ENCODE assay signal across 9 cellular contexts in genomic region chr11:76787911-76788596, GRCh38. TPM values are rescaled to one million over a fixed set of nuclear protein-coding genes. Genes with fewer than 3 reads are reported as not detected.
DNase-seq lines count a peak whose midpoint lies in the region; ATAC-seq and TF ChIP-seq lines count a peak whose summit lies in the region.
"Had no signal": no experiment of that assay in that cellular context is flagged by ENCODE, and none has a peak within 500 bp of the region (broad histone marks: within the 10 kb centered on the region; RNA-seq: fewer than 3 reads in every experiment).

No MANE protein-coding gene starts in this region.

- no peaks in the 10 kb centered on the region for H3F3A ChIP-seq in SK-N-SH (replicated peaks; ENCODE audit: insufficient read depth)

- peaks cover 14 to 60% of the 10 kb centered on the region in 2 experiments; a peak in 3 of 4 replicates for H3K4me1 ChIP-seq in SK-N-SH (ENCODE audit: control insufficient read depth in 1 of 2, insufficient read depth in 2 of 2, low read depth in 1 of 2, low read length in 1 of 2)

- TF ChIP-seq CTCF in SK-N-SH (IDR thresholded peaks at IDR 0.05) (no peak), cardiac fibroblast (IDR thresholded peaks at IDR 0.05; ENCODE audit: low read depth, low read length) (no peak), type B pancreatic cell (conservative IDR thresholded peaks at IDR 0.05) (no peak), GM13976 (IDR thresholded peaks at IDR 0.05; ENCODE audit: borderline replicate concordance, control extremely low read depth, extremely low read depth, insufficient read depth, missing control alignments) (no peak)

- in situ Hi-C loops in GM13976 (cut with MboI; ENCODE audit: low sequenced_read_pairs, unreplicated experiment), result no loop called here

- H3K27ac ChIP-seq in SK-N-SH (ENCODE audit: low read depth in 2 of 2, low read length in 1 of 2), result peak overlapping the region in 1 of 2 experiments; percentile 62; a peak in 2 of 4 replicates

- H3K4me3 Mint-ChIP-seq in type B pancreatic cell, result peak overlapping the region; percentile 45
- H3K4me3 Mint-ChIP-seq: naive B cell had no signal

- DNase-seq in SK-N-SH, result peak; percentile 74
- peak; percentile 38 to 65 for DNase-seq in cardiac fibroblast (ENCODE audit: low read depth in 2 of 2)
- DNase-seq in left colon, result peak in 1 of 2 donors; percentile 45
- DNase-seq in type B pancreatic cell (ENCODE audit: extremely low spot score, unreplicated experiment), result no peak
- DNase-seq in GM13976 (ENCODE audit: low spot score), result no peak
- no peak for DNase-seq in cortex of kidney (lab: John Stamatoyannopoulos, UW)
- DNase-seq: naive B cell had no signal

- H3K36me3 ChIP-seq in SK-N-SH (replicated peaks in 1 of 2; ENCODE audit: control insufficient read depth in 1 of 2, insufficient read depth in 2 of 2, low read length in 1 of 2), result no peaks in the 10 kb centered on the region

- intact Hi-C loops in left colon (cut with DNase I, micrococcal nuclease), result no loop called here

- H3K4me3 ChIP-seq in SK-N-SH (ENCODE audit: low read depth in 2 of 2, low read length in 1 of 2) (no peak overlapping the region), cardiac fibroblast (replicated peaks in 1 of 2; ENCODE audit: low read depth in 2 of 2, low read length in 2 of 2) (no peak overlapping the region)

- peaks cover 62% of the 10 kb centered on the region for H3K4me1 Mint-ChIP-seq in type B pancreatic cell (ENCODE audit: unreplicated experiment)

- POLR2A ChIA-PET in SK-N-SH (lab: Yijun Ruan, JAX), result no interaction called here

- no peak overlapping the region for H3K9ac ChIP-seq in SK-N-SH

- peaks cover 5% of the 10 kb centered on the region for H3K9me3 Mint-ChIP-seq in type B pancreatic cell

- WGBS in SK-N-SH (ENCODE audit: low lambda C conversion rate), result 66% methylated on average over 9 of the region's 12 CpGs

- H3K27me3 Mint-ChIP-seq in type B pancreatic cell, result no peaks in the 10 kb centered on the region

- peaks cover 91% of the 10 kb centered on the region for H3K79me2 ChIP-seq in SK-N-SH (ENCODE audit: insufficient read depth)

- H3K36me3 Mint-ChIP-seq in type B pancreatic cell, result peaks cover 21% of the 10 kb centered on the region

- no peaks in the 10 kb centered on the region for H3K9me2 ChIP-seq in SK-N-SH

- peak overlapping the region; percentile 82 for H3K27ac Mint-ChIP-seq in type B pancreatic cell
- H3K27ac Mint-ChIP-seq: naive B cell had no signal

- no peaks in the 10 kb centered on the region for H3K9me3 ChIP-seq in SK-N-SH

- H3K27me3 ChIP-seq in SK-N-SH (ENCODE audit: insufficient read depth), result no peaks in the 10 kb centered on the region

- no peak overlapping the region for H3K4me2 ChIP-seq in SK-N-SH

- H2AFZ ChIP-seq in SK-N-SH (ENCODE audit: low read depth), result no peak overlapping the region

- no peak for TF ChIP-seq RAD21 in SK-N-SH (IDR thresholded peaks at IDR 0.05; ENCODE audit: low read length)

- CTCF ChIA-PET in SK-N-SH (lab: Yijun Ruan, JAX), result interaction anchor here (1.2 to 5.2 kb wide), 6 partner anchors 10 to 258 kb away, joined by 5 to 38 read pairs (median 10); no protein-coding TSS in a partner anchor

- ATAC-seq in SK-N-SH treated with all-trans-retinoic acid at 6 μM for 48 hours, result no peak
- peak; percentile 19 for ATAC-seq in left colon
- no peak for ATAC-seq in HG03097 (IDR thresholded peaks at IDR 0.05; ENCODE audit: low FRiP score, unreplicated experiment)

- H4K20me1 ChIP-seq in SK-N-SH (ENCODE audit: insufficient read depth), result peaks cover 86% of the 10 kb centered on the region

- peak in 1 of 2 experiments; percentile 40; a peak in 1 of 4 replicates for TF ChIP-seq EP300 in SK-N-SH (IDR thresholded peaks at IDR 0.05; ENCODE audit: borderline replicate concordance in 1 of 2, low read depth in 1 of 2, low read length in 1 of 2)

TF ChIP-seq in SK-N-SH, 30 proteins besides CTCF, POLR2A, EP300 and RAD21:
- TF ChIP-seq MXI1 (IDR thresholded peaks at IDR 0.05; ENCODE audit: low read depth, low read length), result peak; percentile 71; the same call in 1 of the 2 replicates
- TF ChIP-seq, protein P1, sequence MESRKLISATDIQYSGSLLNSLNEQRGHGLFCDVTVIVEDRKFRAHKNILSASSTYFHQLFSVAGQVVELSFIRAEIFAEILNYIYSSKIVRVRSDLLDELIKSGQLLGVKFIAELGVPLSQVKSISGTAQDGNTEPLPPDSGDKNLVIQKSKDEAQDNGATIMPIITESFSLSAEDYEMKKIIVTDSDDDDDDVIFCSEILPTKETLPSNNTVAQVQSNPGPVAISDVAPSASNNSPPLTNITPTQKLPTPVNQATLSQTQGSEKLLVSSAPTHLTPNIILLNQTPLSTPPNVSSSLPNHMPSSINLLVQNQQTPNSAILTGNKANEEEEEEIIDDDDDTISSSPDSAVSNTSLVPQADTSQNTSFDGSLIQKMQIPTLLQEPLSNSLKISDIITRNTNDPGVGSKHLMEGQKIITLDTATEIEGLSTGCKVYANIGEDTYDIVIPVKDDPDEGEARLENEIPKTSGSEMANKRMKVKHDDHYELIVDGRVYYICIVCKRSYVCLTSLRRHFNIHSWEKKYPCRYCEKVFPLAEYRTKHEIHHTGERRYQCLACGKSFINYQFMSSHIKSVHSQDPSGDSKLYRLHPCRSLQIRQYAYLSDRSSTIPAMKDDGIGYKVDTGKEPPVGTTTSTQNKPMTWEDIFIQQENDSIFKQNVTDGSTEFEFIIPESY (IDR thresholded peaks at IDR 0.05; ENCODE audit: borderline replicate concordance, low read depth), result no peak

TF ChIP-seq in SK-N-SH treated with all-trans-retinoic acid at 6 μM for 48 hours, 23 proteins besides CTCF, POLR2A, EP300 and RAD21:
- TF ChIP-seq ZNF70 (CRISPR knock-in tag; IDR thresholded peaks at IDR 0.05), result no peak
- TF ChIP-seq BACH2 (CRISPR knock-in tag; IDR thresholded peaks at IDR 0.05; ENCODE audit: borderline replicate concordance), result no peak
- TF ChIP-seq, protein P2, sequence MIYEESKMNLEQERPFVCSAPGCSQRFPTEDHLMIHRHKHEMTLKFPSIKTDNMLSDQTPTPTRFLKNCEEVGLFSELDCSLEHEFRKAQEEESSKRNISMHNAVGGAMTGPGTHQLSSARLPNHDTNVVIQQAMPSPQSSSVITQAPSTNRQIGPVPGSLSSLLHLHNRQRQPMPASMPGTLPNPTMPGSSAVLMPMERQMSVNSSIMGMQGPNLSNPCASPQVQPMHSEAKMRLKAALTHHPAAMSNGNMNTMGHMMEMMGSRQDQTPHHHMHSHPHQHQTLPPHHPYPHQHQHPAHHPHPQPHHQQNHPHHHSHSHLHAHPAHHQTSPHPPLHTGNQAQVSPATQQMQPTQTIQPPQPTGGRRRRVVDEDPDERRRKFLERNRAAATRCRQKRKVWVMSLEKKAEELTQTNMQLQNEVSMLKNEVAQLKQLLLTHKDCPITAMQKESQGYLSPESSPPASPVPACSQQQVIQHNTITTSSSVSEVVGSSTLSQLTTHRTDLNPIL (CRISPR knock-in tag; IDR thresholded peaks at IDR 0.05; ENCODE audit: low read depth), result no peak
- no peak for TF ChIP-seq ESRRG (CRISPR knock-in tag; IDR thresholded peaks at IDR 0.05)
- TF ChIP-seq ZC3H10 (CRISPR knock-in tag; IDR thresholded peaks at IDR 0.05), result no peak
- TF ChIP-seq TCF4 (CRISPR knock-in tag; IDR thresholded peaks at IDR 0.05; ENCODE audit: borderline replicate concordance), result no peak
- no peak for TF ChIP-seq RARB (CRISPR knock-in tag; IDR thresholded peaks at IDR 0.05)
- no peak for TF ChIP-seq ZNF8 (CRISPR knock-in tag; IDR thresholded peaks at IDR 0.05)
- TF ChIP-seq ARNTL (CRISPR knock-in tag; IDR thresholded peaks at IDR 0.05; ENCODE audit: borderline replicate concordance, low read depth), result no peak
- no peak for TF ChIP-seq CSRNP3 (CRISPR knock-in tag; IDR thresholded peaks at IDR 0.05)
- TF ChIP-seq ZNF565 (CRISPR knock-in tag; conservative IDR thresholded peaks at IDR 0.05; ENCODE audit: low read depth), result no peak
- TF ChIP-seq OSR1 (CRISPR knock-in tag; IDR thresholded peaks at IDR 0.05), result no peak

RNA-seq across cellular contexts. Expression of gene TSKU, which starts 4.9 kb away (rescaled TPM):
- 18.3 and 20.7 TPM in 2 replicates for polyA plus RNA-seq in SK-N-SH (2012; rRNA removed)
- polyA plus RNA-seq in SK-N-SH (2012; cell fraction: cytosol; rRNA removed), result 8.1 and 14.3 TPM in 2 replicates
- 8.7 TPM in 2 replicates for polyA plus RNA-seq in SK-N-SH (2012; cell fraction: nucleus; rRNA removed)
- 10 to 100 TPM; 38.4 to 42.6 TPM for total RNA-seq in left colon
- total RNA-seq in type B pancreatic cell (ENCODE audit: low replicate concordance), result 32.8 and 36.7 TPM in 2 replicates

Comparison
In these comparisons a context has a peak if more than half of its experiments do, and no peak if none do; other contexts are left out.
1. DNase-seq: peak in SK-N-SH (single experiment) and cardiac fibroblast (2 of 2); none in type B pancreatic cell (single experiment), GM13976 (single experiment) and cortex of kidney (single experiment).